22 cellular contexts compared by ENCODE assay signal in the genomic region with DNA sequence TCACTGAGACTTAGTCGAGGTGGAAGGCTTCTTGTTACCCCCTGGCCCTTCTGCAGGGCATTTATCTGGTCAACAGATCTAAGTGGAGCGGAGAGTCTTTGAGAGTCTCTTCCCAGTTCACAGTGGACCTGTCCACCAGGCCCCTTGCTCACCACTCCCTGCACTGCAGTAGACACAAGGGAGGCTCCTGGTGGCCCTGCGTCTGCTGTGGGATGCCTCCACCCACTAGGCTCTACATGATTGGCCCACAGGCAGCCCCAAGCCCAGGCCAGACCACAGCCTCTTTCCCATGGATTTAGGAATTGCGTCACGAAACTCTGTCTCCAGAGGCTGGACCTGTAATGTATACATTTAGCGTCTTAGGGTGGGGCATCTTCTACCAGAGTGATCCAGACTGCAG.
"Had no signal": no experiment of that assay in that cellular context is flagged by ENCODE, and none has a peak within 500 bp of the region (broad histone marks: within the 10 kb centered on the region; RNA-seq: fewer than 3 reads in every experiment).

No MANE protein-coding gene starts in this region.

- H3K27ac Mint-ChIP-seq: activated CD4-positive, alpha-beta T cell treated with anti-CD3 and anti-CD28 coated beads, Interleukin-2, amount 10 ng/mL, durations not matched to agents 7 days and 5 days; activated CD8-positive, alpha-beta T cell treated with anti-CD3 and anti-CD28 coated beads, Interleukin-2, amount 10 ng/mL, durations not matched to agents 7 days and 5 days; activated T-helper 17 cell treated with anti-CD3 and anti-CD28 coated beads, Interleukin-2, amount 50 U/mL, for 72 hours; T-helper 2 cell treated with Interferon-gamma antibody and Interleukin-4, amounts not matched to agents 5 μg/mL and 100 μg/mL, for 36 hours had no signal

- FAIRE-seq: small intestine had no signal

- H3K9me3 ChIP-seq: left lung, tibial artery had no signal

- ATAC-seq: activated CD8-positive, alpha-beta T cell treated with anti-CD3 and anti-CD28 coated beads, Interleukin-2, amount 10 ng/mL, durations not matched to agents 7 days and 5 days; activated naive CD4-positive, alpha-beta T cell treated with anti-CD3 and anti-CD28 coated beads, Interleukin-2, amount 50 U/mL, for 72 hours; activated T-helper 17 cell treated with anti-CD3 and anti-CD28 coated beads, Interleukin-2, amount 50 U/mL, for 72 hours; left lung; sciatic nerve had no signal

- DNase-seq: activated CD4-positive, alpha-beta T cell treated with anti-CD3 and anti-CD28 coated beads, Interleukin-2, amount 10 ng/mL, durations not matched to agents 7 days and 5 days; activated CD4-positive, CD25-positive, alpha-beta regulatory T cell treated with anti-CD3 and anti-CD28 coated beads, Interleukin-2, amount 50 U/mL, for 72 hours; activated CD8-positive, alpha-beta T cell treated with anti-CD3 and anti-CD28 coated beads, Interleukin-2, amount 10 ng/mL, durations not matched to agents 7 days and 5 days; aorta; erythroblast; foreskin melanocyte; kidney glomerular epithelial cell; left lung; occipital lobe; posterior cingulate gyrus; small intestine; stimulated activated CD4-positive, alpha-beta T cell treated with anti-CD3 and anti-CD28 coated beads, Interleukin-15, amount 100 ng/mL, for 24 hours; stimulated activated naive CD4-positive, alpha-beta T cell treated with Interleukin-2 at 50 U/mL for 16 hours; substantia nigra; tibial artery had no signal

- H3K27ac ChIP-seq: left lung, tibial artery, VCaP had no signal

- H3K4me3 ChIP-seq: left lung, lung, tibial artery had no signal

- H3K9me3 Mint-ChIP-seq: activated CD4-positive, alpha-beta T cell treated with anti-CD3 and anti-CD28 coated beads, Interleukin-2, amount 10 ng/mL, durations not matched to agents 7 days and 5 days; activated T-helper 17 cell treated with anti-CD3 and anti-CD28 coated beads, Interleukin-2, amount 50 U/mL, for 72 hours; brain; T-helper 2 cell treated with Interferon-gamma antibody and Interleukin-4, amounts not matched to agents 5 μg/mL and 100 μg/mL, for 36 hours had no signal

- H3K4me3 Mint-ChIP-seq: activated CD4-positive, alpha-beta T cell treated with anti-CD3 and anti-CD28 coated beads, Interleukin-2, amount 10 ng/mL, durations not matched to agents 7 days and 5 days; activated CD8-positive, alpha-beta T cell treated with anti-CD3 and anti-CD28 coated beads, Interleukin-2, amount 10 ng/mL, durations not matched to agents 7 days and 5 days; activated T-helper 17 cell treated with anti-CD3 and anti-CD28 coated beads, Interleukin-2, amount 50 U/mL, for 72 hours; brain; T-helper 2 cell treated with Interferon-gamma antibody and Interleukin-4, amounts not matched to agents 5 μg/mL and 100 μg/mL, for 36 hours had no signal

- H3K27me3 ChIP-seq: left lung, tibial artery had no signal

- H3K27me3 Mint-ChIP-seq: activated CD4-positive, alpha-beta T cell treated with anti-CD3 and anti-CD28 coated beads, Interleukin-2, amount 10 ng/mL, durations not matched to agents 7 days and 5 days; activated T-helper 17 cell treated with anti-CD3 and anti-CD28 coated beads, Interleukin-2, amount 50 U/mL, for 72 hours; brain had no signal
